ENCODE assay signal across 9 cellular contexts in genomic region chr1:54149734-54150133, GRCh38. TPM values are rescaled to one million over a fixed set of nuclear protein-coding genes. Genes with fewer than 3 reads are reported as not detected.
"Had no signal": no experiment of that assay in that cellular context is flagged by ENCODE, and none has a peak within 500 bp of the region (broad histone marks: within the 10 kb centered on the region; RNA-seq: fewer than 3 reads in every experiment).

No MANE protein-coding gene starts in this region.

- H3K27ac ChIP-seq: HL-60 had no signal

- DNase-seq: H9, HCEC 1CT, IMR-90, KBM-7 had no signal

- H3K4me2 ChIP-seq: GM23338 had no signal

- H3K27ac Mint-ChIP-seq: GM23338, H9 had no signal

- H2AFZ ChIP-seq: GM23338 had no signal

- H3K4me3 ChIP-seq: GM23338 had no signal

- FAIRE-seq: H1, H54 had no signal

- H3K4me3 Mint-ChIP-seq: GM23338, H9 had no signal

- H3K9me3 Mint-ChIP-seq: GM23338, H9 had no signal

- ATAC-seq: GM23338 had no signal

RNA-seq across cellular contexts. Expression of gene CDCP2, which starts 3.1 kb away (rescaled TPM):
- total RNA-seq: GM23338, H1, H9, HT1080, IMR-90 had no signal
- polyA plus RNA-seq: GM23338, H1, IMR-90 had no signal
